8 cellular contexts compared by ENCODE assay signal in genomic region chr17:35117984-35118383, GRCh38. TPM values are rescaled to one million over a fixed set of nuclear protein-coding genes. Genes with fewer than 3 reads are reported as not detected.
DNase-seq lines count a peak whose midpoint lies in the region; ATAC-seq and TF ChIP-seq lines count a peak whose summit lies in the region.

No MANE protein-coding gene starts in this region.

- H3K9me3 ChIP-seq in transverse colon = no peaks in the 10 kb centered on the region

- H3K4me3 ChIP-seq in mesendoderm (ENCODE audit: low read length) (no peak overlapping the region), transverse colon (no peak overlapping the region)

- BruUV-seq in Calu3 (replicated peaks; lab: Mats Ljungman, UMichigan) = no TSS peak

- TF ChIP-seq CTCF in Calu3 (IDR thresholded peaks at IDR 0.05; ENCODE audit: unreplicated experiment) = no peak
- no peak for TF ChIP-seq CTCF in transverse colon (IDR thresholded peaks at IDR 0.05)

- no peak overlapping the region for H3K23ac ChIP-seq in mesendoderm (ENCODE audit: low read length)

- TF ChIP-seq RAD21 in Ishikawa (IDR thresholded peaks at IDR 0.05; ENCODE audit: low read depth) = peak; percentile 13; the same call in 1 of the 2 replicates

- intact Hi-C loops in Calu3 (cut with micrococcal nuclease; ENCODE audit: unreplicated experiment) = loop anchor here (5.0 kb wide), 1 partner anchor 576 kb away; no protein-coding TSS in a partner anchor
- intact Hi-C loops in transverse colon (cut with DNase I; ENCODE audit: low total_unique reads) = loop anchor here (10.0 kb wide), 1 partner anchor 693 kb away; no protein-coding TSS in a partner anchor

- H3K27me3 ChIP-seq in mesendoderm (ENCODE audit: insufficient read depth, low read length, poor library complexity) (no peaks in the 10 kb centered on the region), transverse colon (no peaks in the 10 kb centered on the region)

- H3K27ac Mint-ChIP-seq in Calu3 (ENCODE audit: unreplicated experiment) = no peak overlapping the region
- peak overlapping the region; percentile 34 for H3K27ac Mint-ChIP-seq in activated T-helper 17 cell treated with anti-CD3 and anti-CD28 coated beads, Interleukin-2, amount 50 U/mL, for 72 hours

- CTCF ChIA-PET in Calu3 (lab: Charles Lee) = interaction anchor here (2.2 kb wide), 1 partner anchor 137 kb away, joined by 9 read pairs; the partner anchor contains the start of gene LIG3

- H3K4me1 ChIP-seq in mesendoderm (ENCODE audit: control insufficient read depth, low read depth, low read length) (no peaks in the 10 kb centered on the region), transverse colon (peaks cover 9 to 20% (median 14%) of the 10 kb centered on the region in 4 donors)

- peaks cover 6% of the 10 kb centered on the region for H3K79me1 ChIP-seq in mesendoderm (ENCODE audit: low read length)

- no peaks in the 10 kb centered on the region for H3K9me3 Mint-ChIP-seq in Calu3 (ENCODE audit: low read depth, unreplicated experiment)
- no peaks in the 10 kb centered on the region for H3K9me3 Mint-ChIP-seq in activated T-helper 17 cell treated with anti-CD3 and anti-CD28 coated beads, Interleukin-2, amount 50 U/mL, for 72 hours

- no peak overlapping the region for H4K8ac ChIP-seq in mesendoderm (ENCODE audit: low read depth, low read length)

- no peak overlapping the region for H2BK5ac ChIP-seq in mesendoderm (ENCODE audit: low read length)

- ATAC-seq in activated T-helper 17 cell treated with anti-CD3 and anti-CD28 coated beads, Interleukin-2, amount 50 U/mL, for 72 hours (replicated peaks) = peak; percentile 48
- no peak for ATAC-seq in HG03457 (IDR thresholded peaks at IDR 0.05; ENCODE audit: unreplicated experiment)

- H3K4me1 Mint-ChIP-seq in Calu3 (ENCODE audit: low read depth, unreplicated experiment) = peaks cover 27% of the 10 kb centered on the region
- peaks cover 22% of the 10 kb centered on the region for H3K4me1 Mint-ChIP-seq in activated T-helper 17 cell treated with anti-CD3 and anti-CD28 coated beads, Interleukin-2, amount 50 U/mL, for 72 hours

- in situ Hi-C loops in transverse colon (cut with MboI; ENCODE audit: low pct_ligation_motif_present in 1 of 4, low pct_unique_long_range_greater_than_20kb in 1 of 4, low sequenced_read_pairs in 3 of 4) = loop anchor here in 2 of 4 donors (25.0 kb wide), 3 partner anchors 456 to 681 kb away; no protein-coding TSS in a partner anchor

- H3K9ac ChIP-seq in mesendoderm (ENCODE audit: low read length) = no peak overlapping the region

- peak overlapping the region; percentile 60 for H3K56ac ChIP-seq in mesendoderm (ENCODE audit: low read length)

- H3K36me3 Mint-ChIP-seq in Calu3 (ENCODE audit: insufficient read depth, unreplicated experiment) = peaks cover 23% of the 10 kb centered on the region
- peaks cover 31% of the 10 kb centered on the region for H3K36me3 Mint-ChIP-seq in activated T-helper 17 cell treated with anti-CD3 and anti-CD28 coated beads, Interleukin-2, amount 50 U/mL, for 72 hours (ENCODE audit: low read depth)

- H3K18ac ChIP-seq in mesendoderm (ENCODE audit: low read length) = no peak overlapping the region

- no peak overlapping the region for H2BK15ac ChIP-seq in mesendoderm (replicated peaks; ENCODE audit: low read depth)

- TF ChIP-seq EP300 in Ishikawa (IDR thresholded peaks at IDR 0.05; ENCODE audit: borderline replicate concordance) = no peak
- no peak for TF ChIP-seq EP300 in transverse colon (IDR thresholded peaks at IDR 0.05; ENCODE audit: low read depth)

- H3K4me2 ChIP-seq in mesendoderm (ENCODE audit: low read length) = no peak overlapping the region

- H3K79me2 ChIP-seq in mesendoderm (ENCODE audit: control insufficient read depth, insufficient read depth, low read length) = no peaks in the 10 kb centered on the region

- DNase-seq in Calu3 = no peak
- no peak for DNase-seq in mesendoderm
- DNase-seq in inferior parietal cortex (ENCODE audit: extremely low spot score) = no peak
- no peak for DNase-seq in transverse colon
- DNase-seq in epidermal melanocyte (ENCODE audit: insufficient read length, low spot score) = no peak

- no peak overlapping the region for H3K27ac ChIP-seq in mesendoderm (ENCODE audit: low read depth, low read length)
- no peak overlapping the region for H3K27ac ChIP-seq in transverse colon

- H3K27me3 Mint-ChIP-seq in Calu3 (ENCODE audit: unreplicated experiment) = no peaks in the 10 kb centered on the region
- H3K27me3 Mint-ChIP-seq in activated T-helper 17 cell treated with anti-CD3 and anti-CD28 coated beads, Interleukin-2, amount 50 U/mL, for 72 hours = no peaks in the 10 kb centered on the region

- no peaks in the 10 kb centered on the region for H3K36me3 ChIP-seq in mesendoderm (ENCODE audit: control insufficient read depth, insufficient read depth, low read length)
- no peaks in the 10 kb centered on the region for H3K36me3 ChIP-seq in transverse colon

- TF ChIP-seq POLR2A in transverse colon (IDR thresholded peaks at IDR 0.05) = no peak

- H3K4ac ChIP-seq in mesendoderm (ENCODE audit: low read depth, low read length) = no peak overlapping the region

- no peak overlapping the region for H4K5ac ChIP-seq in mesendoderm (ENCODE audit: low read length)

- H2AK5ac ChIP-seq in mesendoderm (ENCODE audit: low read length) = no peak overlapping the region

- peak overlapping the region; percentile 75 for H3K4me3 Mint-ChIP-seq in Calu3 (ENCODE audit: low read depth, unreplicated experiment)
- H3K4me3 Mint-ChIP-seq in activated T-helper 17 cell treated with anti-CD3 and anti-CD28 coated beads, Interleukin-2, amount 50 U/mL, for 72 hours = peak overlapping the region; percentile 85

- no peak overlapping the region for H2BK120ac ChIP-seq in mesendoderm (ENCODE audit: low read depth, low read length)

TF ChIP-seq in Ishikawa, 13 proteins besides CTCF, POLR2A, EP300 and RAD21 (continues in another document):
- TF ChIP-seq CREB1 (IDR thresholded peaks at IDR 0.05; ENCODE audit: low read depth) (no peak), REST (IDR thresholded peaks at IDR 0.05; ENCODE audit: low read depth) (no peak), YY1 (IDR thresholded peaks at IDR 0.05; ENCODE audit: low read depth) (no peak), NFIC (IDR thresholded peaks at IDR 0.05) (no peak), MAX (IDR thresholded peaks at IDR 0.05) (no peak), TEAD4 (IDR thresholded peaks at IDR 0.05) (no peak), TCF12 (IDR thresholded peaks at IDR 0.05; ENCODE audit: low read depth) (no peak)

RNA-seq across cellular contexts. Expression of gene RAD51D, which starts 1.7 kb away (rescaled TPM):
- 16.8 and 17.1 TPM in 2 replicates for total RNA-seq in Calu3 (2022)
- total RNA-seq in activated T-helper 17 cell treated with anti-CD3 and anti-CD28 coated beads, Interleukin-2, amount 50 U/mL, for 72 hours = 10 to 100 TPM; 23.9 to 36.6 TPM
- polyA plus RNA-seq in mesendoderm (2013, experiment 1 of 2) = 7.3 TPM
- 7.3 TPM for polyA plus RNA-seq in mesendoderm (2013, experiment 2 of 2)
- 10 to 100 TPM in 1 of 4 donors, 1 to 10 TPM in 3; 5.6 to 60.3 (median 7.8) TPM for total RNA-seq in transverse colon

RNA-seq across cellular contexts. Expression of gene FNDC8, which starts 3.4 kb away (rescaled TPM):
- not detected in 2 replicates for total RNA-seq in Calu3 (2022)
- not detected for total RNA-seq in activated T-helper 17 cell treated with anti-CD3 and anti-CD28 coated beads, Interleukin-2, amount 50 U/mL, for 72 hours
- polyA plus RNA-seq in mesendoderm (2013, experiment 1 of 2) = 0.03 TPM
- not detected for polyA plus RNA-seq in mesendoderm (2013, experiment 2 of 2)
- total RNA-seq in transverse colon = not detected

RNA-seq across cellular contexts. Expression of gene NLE1, which starts 24.1 kb away (rescaled TPM):
- total RNA-seq in Calu3 (2022) (30.0 and 33.1 TPM in 2 replicates), transverse colon (10 to 100 TPM in 1 of 4 donors, 1 to 10 TPM in 3; 4.0 to 13.2 (median 6.9) TPM)
- 10 to 100 TPM; 15.8 to 38.9 TPM for total RNA-seq in activated T-helper 17 cell treated with anti-CD3 and anti-CD28 coated beads, Interleukin-2, amount 50 U/mL, for 72 hours
- polyA plus RNA-seq in mesendoderm (2013, experiment 1 of 2) = 25.7 TPM
- polyA plus RNA-seq in mesendoderm (2013, experiment 2 of 2) = 25.8 TPM

RNA-seq across cellular contexts. Expression of gene UNC45B, which starts 29.6 kb away (rescaled TPM):
- total RNA-seq in Calu3 (2022) = not detected in 2 replicates
- total RNA-seq in activated T-helper 17 cell treated with anti-CD3 and anti-CD28 coated beads, Interleukin-2, amount 50 U/mL, for 72 hours = not detected
- 0.06 TPM for polyA plus RNA-seq in mesendoderm (2013, experiment 1 of 2)
- polyA plus RNA-seq in mesendoderm (2013, experiment 2 of 2) = 0.08 TPM
- total RNA-seq in transverse colon = under 1 TPM in 1 of 4 donors, not detected in 3; 0.14 TPM

RNA-seq across cellular contexts. Expression of gene RFFL, which starts 54.5 kb away (rescaled TPM):
- 29.2 and 35.8 TPM in 2 replicates for total RNA-seq in Calu3 (2022)
- 10 to 100 TPM; 32.9 to 51.1 TPM for total RNA-seq in activated T-helper 17 cell treated with anti-CD3 and anti-CD28 coated beads, Interleukin-2, amount 50 U/mL, for 72 hours
- 10.7 TPM for polyA plus RNA-seq in mesendoderm (2013, experiment 1 of 2)
- 10.8 TPM for polyA plus RNA-seq in mesendoderm (2013, experiment 2 of 2)
- total RNA-seq in transverse colon = 10 to 100 TPM; 40.6 to 75.8 (median 50.7) TPM
